ENCODE assay signal across 27 cellular contexts in the genomic region with DNA sequence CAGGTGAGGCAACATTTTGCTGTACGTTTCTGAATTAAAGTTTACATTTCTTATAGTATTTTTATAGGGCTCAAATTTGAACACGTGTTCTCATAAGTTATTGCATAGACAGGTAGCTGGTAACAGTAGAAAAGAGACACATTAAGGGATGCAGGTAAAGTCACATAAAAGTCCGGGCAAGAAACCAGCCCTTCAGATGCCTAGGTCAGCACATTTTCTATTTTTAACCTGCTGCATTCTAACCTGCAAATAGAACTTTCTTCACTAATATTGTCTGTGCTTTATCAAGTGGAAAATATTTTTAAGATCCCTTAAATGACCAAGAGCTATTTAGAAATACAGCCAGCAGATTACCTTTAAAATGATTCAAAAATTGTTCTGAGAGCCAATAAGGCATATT.
DNase-seq lines count a peak whose midpoint lies in the region; ATAC-seq, FAIRE-seq and TF ChIP-seq lines count a peak whose summit lies in the region.
"Had no signal": no experiment of that assay in that cellular context is flagged by ENCODE, and none has a peak within 500 bp of the region (broad histone marks: within the 10 kb centered on the region; RNA-seq: fewer than 3 reads in every experiment).

No MANE protein-coding gene starts in this region.

- TF ChIP-seq CTCF in HepG2 (CRISPR knock-in tag; IDR thresholded peaks at IDR 0.05) (no peak), right lobe of liver (IDR thresholded peaks at IDR 0.05) (no peak), MM.1S (IDR thresholded peaks at IDR 0.05; ENCODE audit: low read length) (no peak), K562 (IDR thresholded peaks at IDR 0.05 in 2 of 3, conservative IDR thresholded peaks at IDR 0.05 in 1 of 3; ENCODE audit: insufficient read depth in 2 of 3, low read depth in 1 of 3, low read length in 3 of 3) (no peak), parathyroid adenoma (IDR thresholded peaks at IDR 0.05) (no peak)

- no peaks in the 10 kb centered on the region for H3K9me2 ChIP-seq in MM.1S (replicated peaks; ENCODE audit: insufficient read depth, low read length)

- no peak for TF ChIP-seq RAD21 in HepG2 (CRISPR knock-in tag; IDR thresholded peaks at IDR 0.05)
- TF ChIP-seq RAD21 in K562 (CRISPR knock-in tag; conservative IDR thresholded peaks at IDR 0.05 in 1 of 2, IDR thresholded peaks at IDR 0.05 in 1 of 2): no peak

- H3K9me1 ChIP-seq in K562 (ENCODE audit: control insufficient read depth, insufficient read depth, low read length): no peaks in the 10 kb centered on the region

- H3K79me2 ChIP-seq in HepG2 (ENCODE audit: insufficient read depth, low read length) (no peaks in the 10 kb centered on the region), MM.1S (ENCODE audit: low read length) (no peaks in the 10 kb centered on the region), K562 (ENCODE audit: control insufficient read depth, insufficient read depth, low read length) (no peaks in the 10 kb centered on the region), parathyroid adenoma (no peaks in the 10 kb centered on the region)

- H3K4me1 ChIP-seq in HepG2 (ENCODE audit: insufficient read depth, low read length) (no peaks in the 10 kb centered on the region), right lobe of liver (no peaks in the 10 kb centered on the region), MM.1S (ENCODE audit: low read length) (peaks cover 12% of the 10 kb centered on the region), K562 (replicated peaks in 1 of 2; ENCODE audit: control insufficient read depth in 2 of 2, insufficient read depth in 2 of 2, low read length in 2 of 2) (no peaks in the 10 kb centered on the region), parathyroid adenoma (no peaks in the 10 kb centered on the region)
- H3K4me1 ChIP-seq: BLaER1 treated with 17β-estradiol and CSF1 and Interleukin-3, amounts not matched to agents 10 nM and 100 nM had no signal

- H3K27me3 ChIP-seq in HepG2 (ENCODE audit: control insufficient read depth in 1 of 2, insufficient read depth in 2 of 2, low read length in 2 of 2): no peaks in the 10 kb centered on the region
- no peaks in the 10 kb centered on the region for H3K27me3 ChIP-seq in right lobe of liver
- no peaks in the 10 kb centered on the region for H3K27me3 ChIP-seq in MM.1S (replicated peaks; ENCODE audit: insufficient read depth, low read length)
- no peaks in the 10 kb centered on the region for H3K27me3 ChIP-seq in K562 (ENCODE audit: control insufficient read depth in 2 of 2, insufficient read depth in 2 of 2, low read length in 2 of 2)
- H3K27me3 ChIP-seq in parathyroid adenoma (ENCODE audit: control insufficient read depth, insufficient read depth, low read length): no peaks in the 10 kb centered on the region
- H3K27me3 ChIP-seq: BLaER1 treated with 17β-estradiol and CSF1 and Interleukin-3, amounts not matched to agents 10 nM and 100 nM had no signal

- CTCF ChIA-PET in HepG2 (lab: Yijun Ruan, JAX; ENCODE audit: low intra/inter-chr PET ratio, low total read pairs) (no interaction called here), K562 (lab: Yijun Ruan, JAX; ENCODE audit: low intra/inter-chr PET ratio) (no interaction called here)

- FAIRE-seq in HepG2 (lab: Jason Lieb, UNC): no peak
- no peak for FAIRE-seq in K562 (lab: Jason Lieb, UNC)
- FAIRE-seq: GM12878, GM12892, GM18507 had no signal

- WGBS in HepG2 (ENCODE audit: low lambda C conversion rate): 43% methylated on average over 3 of the region's 3 CpGs
- 54% methylated on average over 3 of the region's 3 CpGs for WGBS in right lobe of liver (ENCODE audit: insufficient coverage, low coverage, low lambda C conversion rate, missing lambda C conversion rate)
- 0% methylated on average over 3 of the region's 3 CpGs for WGBS in K562 (ENCODE audit: insufficient coverage, low coverage, missing lambda C conversion rate)

- DNase-seq in HepG2 (ENCODE audit: low spot score) (no peak), right lobe of liver (no peak), MM.1S (peak; percentile 40), K562 (ENCODE audit: extremely low read depth in 1 of 4, low spot score in 3 of 4) (no peak), NCI-H748 treated with DMSO at 0.1 percent for 48 hours (lab: John Stamatoyannopoulos, UW) (no peak), AG20443 (ENCODE audit: low spot score) (no peak), D341Med (ENCODE audit: low spot score) (no peak)
- DNase-seq: ACHN; AML-193; Caco-2; Calu3; CD4-positive, alpha-beta T cell; CD8-positive, alpha-beta T cell; DMS 273 treated with DMSO at 0.1 percent for 48 hours; DMS153; DMS53; DMS79; DND-41; EL; GDM1 had no signal

- TF ChIP-seq POLR2A in HepG2 (IDR thresholded peaks at IDR 0.05; ENCODE audit: insufficient read depth in 1 of 2, low read depth in 2 of 2, low read length in 2 of 2) (no peak), right lobe of liver (IDR thresholded peaks at IDR 0.05) (no peak), K562 (conservative IDR thresholded peaks at IDR 0.05) (no peak)

- H2AFZ ChIP-seq in HepG2 (ENCODE audit: low read length): no peak overlapping the region
- 0 out of 2 replicates have a peak overlapping the region, but pooled peaks have one; percentile 4 for H2AFZ ChIP-seq in MM.1S (ENCODE audit: low read length)
- no peak overlapping the region for H2AFZ ChIP-seq in K562 (ENCODE audit: low read depth, low read length)
- H2AFZ ChIP-seq in parathyroid adenoma: no peak overlapping the region

- H3K4me2 ChIP-seq in HepG2 (ENCODE audit: low read depth, low read length): no peak overlapping the region
- H3K4me2 ChIP-seq in MM.1S (ENCODE audit: low read depth, low read length): peak overlapping the region; percentile 25
- no peak overlapping the region for H3K4me2 ChIP-seq in K562 (ENCODE audit: insufficient read depth, low read length)
- H3K4me2 ChIP-seq in parathyroid adenoma (ENCODE audit: low read length): peak overlapping the region; percentile 12
- H3K4me2 ChIP-seq: BLaER1 treated with 17β-estradiol and CSF1 and Interleukin-3, amounts not matched to agents 10 nM and 100 nM had no signal

- H4K20me1 ChIP-seq in HepG2 (ENCODE audit: insufficient read depth, low read length) (no peaks in the 10 kb centered on the region), MM.1S (ENCODE audit: insufficient read depth, low read length) (no peaks in the 10 kb centered on the region), K562 (replicated peaks; ENCODE audit: control insufficient read depth, insufficient read depth, low read length) (no peaks in the 10 kb centered on the region)
- H4K20me1 ChIP-seq: BLaER1 treated with 17β-estradiol and CSF1 and Interleukin-3, amounts not matched to agents 10 nM and 100 nM had no signal

- no peak for ATAC-seq in HepG2
- no peak for ATAC-seq in right lobe of liver
- ATAC-seq in K562: no peak
- ATAC-seq: CD8-positive, alpha-beta T cell; GM12878 had no signal

- H3K4me3 ChIP-seq in HepG2 (replicated peaks in 1 of 3; ENCODE audit: insufficient read depth in 1 of 3, low read depth in 2 of 3, low read length in 3 of 3): no peak overlapping the region
- no peak overlapping the region for H3K4me3 ChIP-seq in right lobe of liver
- no peak overlapping the region for H3K4me3 ChIP-seq in MM.1S (ENCODE audit: low read length)
- H3K4me3 ChIP-seq in K562: no peak overlapping the region
- H3K4me3 ChIP-seq in parathyroid adenoma (ENCODE audit: low read depth, low read length): no peak overlapping the region
- H3K4me3 ChIP-seq: BLaER1 treated with 17β-estradiol and CSF1 and Interleukin-3, amounts not matched to agents 10 nM and 100 nM; GM12878 had no signal

- no peak overlapping the region for H3K27ac ChIP-seq in HepG2 (ENCODE audit: extremely low read length, insufficient read depth, low read length)
- H3K27ac ChIP-seq in right lobe of liver: no peak overlapping the region
- H3K27ac ChIP-seq in MM.1S (ENCODE audit: low read length): no peak overlapping the region
- no peak overlapping the region for H3K27ac ChIP-seq in K562 (ENCODE audit: extremely low read depth, low read depth, low read length)
- no peak overlapping the region for H3K27ac ChIP-seq in parathyroid adenoma
- H3K27ac ChIP-seq: 22Rv1; BLaER1 treated with 17β-estradiol and CSF1 and Interleukin-3, amounts not matched to agents 10 nM and 100 nM; C4-2B had no signal

- TF ChIP-seq EP300 in HepG2 (IDR thresholded peaks at IDR 0.05; ENCODE audit: low read depth in 2 of 2, low read length in 2 of 2) (no peak), HepG2 (CRISPR knock-in tag; IDR thresholded peaks at IDR 0.05; ENCODE audit: borderline replicate concordance) (no peak), K562 (IDR thresholded peaks at IDR 0.05; ENCODE audit: low read length) (no peak)

- no TSS peak for BruUV-seq in HepG2 (replicated peaks; lab: Mats Ljungman, UMichigan)
- BruUV-seq in K562 (replicated peaks; lab: Mats Ljungman, UMichigan): no TSS peak

- H3K9ac ChIP-seq in HepG2 (ENCODE audit: insufficient read depth, low read depth, low read length): no peak overlapping the region
- H3K9ac ChIP-seq in MM.1S (ENCODE audit: low read length): no peak overlapping the region
- no peak overlapping the region for H3K9ac ChIP-seq in K562 (ENCODE audit: insufficient read depth in 1 of 2, low read depth in 2 of 2, low read length in 2 of 2)
- H3K9ac ChIP-seq in parathyroid adenoma: no peak overlapping the region
- H3K9ac ChIP-seq: BLaER1 treated with 17β-estradiol and CSF1 and Interleukin-3, amounts not matched to agents 10 nM and 100 nM had no signal

- H3K36me3 ChIP-seq in HepG2 (replicated peaks in 1 of 2; ENCODE audit: control insufficient read depth in 1 of 2, insufficient read depth in 2 of 2, low read length in 2 of 2) (no peaks in the 10 kb centered on the region), right lobe of liver (no peaks in the 10 kb centered on the region), MM.1S (replicated peaks; ENCODE audit: insufficient read depth, low read length) (no peaks in the 10 kb centered on the region), K562 (ENCODE audit: control insufficient read depth, insufficient read depth, low read length) (no peaks in the 10 kb centered on the region), parathyroid adenoma (ENCODE audit: control insufficient read depth, insufficient read depth, low read length) (no peaks in the 10 kb centered on the region)

- intact Hi-C loops in HepG2 (cut with micrococcal nuclease; ENCODE audit: unreplicated experiment) (no loop called here), right lobe of liver (cut with DNase I) (no loop called here), K562 (cut with micrococcal nuclease) (no loop called here)

- no peaks in the 10 kb centered on the region for H3F3A ChIP-seq in MM.1S (ENCODE audit: insufficient read depth, low read length)

- H3K9me3 ChIP-seq in HepG2 (ENCODE audit: low read length): no peaks in the 10 kb centered on the region
- no peaks in the 10 kb centered on the region for H3K9me3 ChIP-seq in right lobe of liver
- H3K9me3 ChIP-seq in MM.1S (replicated peaks; ENCODE audit: insufficient read depth, low read length): no peaks in the 10 kb centered on the region
- H3K9me3 ChIP-seq in K562 (replicated peaks; ENCODE audit: control insufficient read depth, insufficient read depth, low read depth, low read length): no peaks in the 10 kb centered on the region
- H3K9me3 ChIP-seq in parathyroid adenoma (ENCODE audit: control insufficient read depth, low read length): no peaks in the 10 kb centered on the region

- POLR2A ChIA-PET in HepG2 (lab: Yijun Ruan, JAX) (no interaction called here), K562 (lab: Yijun Ruan, JAX) (no interaction called here)

- in situ Hi-C loops in HepG2 (cut with HindIII; ENCODE audit: extremely low pct_ligation_motif_present, low pct_unique_long_range_greater_than_20kb) (no loop called here), K562 (cut with MboI) (no loop called here)

Comparison
In these comparisons a context has a peak if more than half of its experiments do, and no peak if none do; other contexts are left out.
1. H3K4me2 ChIP-seq: peak in MM.1S (single experiment) and parathyroid adenoma (single experiment); none in HepG2 (single experiment) and K562 (single experiment).
2. Of the 241 proteins assayed by ChIP-seq in both HepG2 and K562: peak only in HepG2: MAFK; only in K562: none; in both: MAFF; in neither: 239.